ENCODE assay signal across 8 cellular contexts in genomic region chr20:12012241-12013222, GRCh38.
DNase-seq lines count a peak whose midpoint lies in the region; ATAC-seq and TF ChIP-seq lines count a peak whose summit lies in the region.

No MANE protein-coding gene starts in this region.

- DNase-seq in stimulated activated CD4-positive, alpha-beta T cell treated with anti-CD3 and anti-CD28 coated beads, Interleukin-1b, Interleukin-23, amount 100 ng/mL, for 48 hours = peak; percentile 12
- DNase-seq in stimulated activated CD4-positive, alpha-beta T cell treated with anti-CD3 and anti-CD28 coated beads, Interleukin-4, amount 100 ng/mL, for 1 hour = no peak
- DNase-seq in NCI-H82 treated with DMSO at 0.1 percent for 48 hours (lab: John Stamatoyannopoulos, UW; ENCODE audit: unreplicated experiment) (peak; percentile 28), brain microvascular endothelial cell (peak; percentile 61), kidney epithelial cell (ENCODE audit: low read depth) (peak; percentile 12), thoracic aorta (ENCODE audit: low spot score) (no peak), aorta (no peak)

- H3K27ac ChIP-seq in brain microvascular endothelial cell = no peak overlapping the region
- no peak overlapping the region for H3K27ac ChIP-seq in thoracic aorta
- H3K27ac ChIP-seq in aorta (ENCODE audit: low read depth in 1 of 2, low read length in 2 of 2) = no peak overlapping the region

- in situ Hi-C loops in brain microvascular endothelial cell (cut with HindIII; ENCODE audit: low pct_ligation_motif_present, low sequenced_read_pairs) = no loop called here

- H3K27me3 ChIP-seq in brain microvascular endothelial cell (replicated peaks) (no peaks in the 10 kb centered on the region), kidney epithelial cell (ENCODE audit: control insufficient read depth, insufficient read depth, low read length) (no peaks in the 10 kb centered on the region), thoracic aorta (replicated peaks; ENCODE audit: insufficient read depth) (no peaks in the 10 kb centered on the region), aorta (ENCODE audit: control insufficient read depth in 1 of 2, insufficient read depth in 2 of 2, low read length in 1 of 2) (no peaks in the 10 kb centered on the region)

- H3K36me3 ChIP-seq in brain microvascular endothelial cell (replicated peaks) = no peaks in the 10 kb centered on the region
- no peaks in the 10 kb centered on the region for H3K36me3 ChIP-seq in kidney epithelial cell (ENCODE audit: control insufficient read depth, insufficient read depth, low read length)
- no peaks in the 10 kb centered on the region for H3K36me3 ChIP-seq in thoracic aorta
- no peaks in the 10 kb centered on the region for H3K36me3 ChIP-seq in aorta (ENCODE audit: control insufficient read depth in 1 of 2, insufficient read depth in 2 of 2, low read length in 1 of 2)

- no peaks in the 10 kb centered on the region for H3K4me1 ChIP-seq in thoracic aorta (ENCODE audit: control insufficient read depth in 1 of 2, low read depth in 2 of 2)
- no peaks in the 10 kb centered on the region for H3K4me1 ChIP-seq in aorta (ENCODE audit: control insufficient read depth in 1 of 2, insufficient read depth in 2 of 2, low read length in 2 of 2)

- H3K4me3 ChIP-seq in brain microvascular endothelial cell (ENCODE audit: low read depth, low read length) (no peak overlapping the region), kidney epithelial cell (ENCODE audit: low read depth, low read length) (no peak overlapping the region), thoracic aorta (no peak overlapping the region), aorta (ENCODE audit: low read length in 2 of 2) (no peak overlapping the region)

- ATAC-seq in HG02623 (IDR thresholded peaks at IDR 0.05; ENCODE audit: unreplicated experiment) (peak; percentile 85), thoracic aorta (ENCODE audit: insufficient number of reproducible peaks, low FRiP score, low read depth) (no peak), aorta (ENCODE audit: low FRiP score) (no peak)

- intact Hi-C loops in aorta (cut with DNase I) = no loop called here

- 69 to 74% methylated on average over 9 of the region's 9 CpGs for WGBS in aorta, 2 donors

- peak; percentile 100 for TF ChIP-seq CTCF in brain microvascular endothelial cell (IDR thresholded peaks at IDR 0.05; ENCODE audit: low read depth, low read length, missing control alignments)
- TF ChIP-seq CTCF in kidney epithelial cell (IDR thresholded peaks at IDR 0.05; ENCODE audit: insufficient read depth, low read length, poor library complexity, severe bottlenecking) = peak; percentile 100
- peak; percentile 35 for TF ChIP-seq CTCF in thoracic aorta (IDR thresholded peaks at IDR 0.05)

- H3K9me3 ChIP-seq in thoracic aorta = no peaks in the 10 kb centered on the region
- H3K9me3 ChIP-seq in aorta (ENCODE audit: control insufficient read depth, low read length) = no peaks in the 10 kb centered on the region

Comparison
In these comparisons a context has a peak if more than half of its experiments do, and no peak if none do; other contexts are left out.
1. DNase-seq: peak in stimulated activated CD4-positive, alpha-beta T cell treated with anti-CD3 and anti-CD28 coated beads, Interleukin-1b, Interleukin-23, amount 100 ng/mL, for 48 hours (single experiment), NCI-H82 treated with DMSO at 0.1 percent for 48 hours (single experiment), brain microvascular endothelial cell (single experiment) and kidney epithelial cell (single experiment); none in stimulated activated CD4-positive, alpha-beta T cell treated with anti-CD3 and anti-CD28 coated beads, Interleukin-4, amount 100 ng/mL, for 1 hour (single experiment), thoracic aorta (single experiment) and aorta (0 of 2).
2. CTCF ChIP-seq: peak in every context shown above with its lines; median percentile 100 in brain microvascular endothelial cell; 100 in kidney epithelial cell; 35 in thoracic aorta.